In genomic region chr2:159759577-159759976, GRCh38 we compare ENCODE assay signal across 12 cellular contexts.
"Had no signal": no experiment of that assay in that cellular context is flagged by ENCODE, and none has a peak within 500 bp of the region (broad histone marks: within the 10 kb centered on the region; RNA-seq: fewer than 3 reads in every experiment).

No MANE protein-coding gene starts in this region.

- H3K4me1 ChIP-seq: neural progenitor cell, uterus had no signal

- H3K9me3 ChIP-seq: gastrocnemius medialis, heart left ventricle, uterus had no signal

- DNase-seq: activated CD4-positive, alpha-beta T cell treated with anti-CD3 and anti-CD28 coated beads, Interleukin-2, amount 10 ng/mL, durations not matched to agents 7 days and 5 days; activated gamma-delta T cell treated with Interleukin-2 at 50 U/mL for 16 hours; activated naive CD8-positive, alpha-beta T cell treated with anti-CD3 and anti-CD28 coated beads for 36 hours; amygdala; effector memory CD4-positive, alpha-beta T cell; gastrocnemius medialis; heart left ventricle; immature natural killer cell; stimulated activated CD4-positive, alpha-beta T cell treated with anti-CD3 and anti-CD28 coated beads, Interleukin-12 subunit alpha, Interleukin-12 subunit beta, amount 100 ng/mL, for 4 hours; stimulated activated CD4-positive, alpha-beta T cell treated with anti-CD3 and anti-CD28 coated beads, Interleukin-2, amount 100 ng/mL, for 24 hours; uterus had no signal

- H3K4me2 ChIP-seq: neural progenitor cell had no signal

- ATAC-seq: gastrocnemius medialis, heart left ventricle had no signal

- H3K4me3 ChIP-seq: gastrocnemius medialis, heart left ventricle, neural progenitor cell, uterus had no signal

- H3K27me3 ChIP-seq: gastrocnemius medialis, heart left ventricle, neural progenitor cell, uterus had no signal

- H3K36me3 ChIP-seq: uterus had no signal

- H2AFZ ChIP-seq: neural progenitor cell had no signal

- H3K9ac ChIP-seq: neural progenitor cell had no signal

- H3K27ac ChIP-seq: gastrocnemius medialis, heart left ventricle, neural progenitor cell, uterus had no signal
